Comparison of ENCODE assay signal across 8 cellular contexts in the genomic region with DNA sequence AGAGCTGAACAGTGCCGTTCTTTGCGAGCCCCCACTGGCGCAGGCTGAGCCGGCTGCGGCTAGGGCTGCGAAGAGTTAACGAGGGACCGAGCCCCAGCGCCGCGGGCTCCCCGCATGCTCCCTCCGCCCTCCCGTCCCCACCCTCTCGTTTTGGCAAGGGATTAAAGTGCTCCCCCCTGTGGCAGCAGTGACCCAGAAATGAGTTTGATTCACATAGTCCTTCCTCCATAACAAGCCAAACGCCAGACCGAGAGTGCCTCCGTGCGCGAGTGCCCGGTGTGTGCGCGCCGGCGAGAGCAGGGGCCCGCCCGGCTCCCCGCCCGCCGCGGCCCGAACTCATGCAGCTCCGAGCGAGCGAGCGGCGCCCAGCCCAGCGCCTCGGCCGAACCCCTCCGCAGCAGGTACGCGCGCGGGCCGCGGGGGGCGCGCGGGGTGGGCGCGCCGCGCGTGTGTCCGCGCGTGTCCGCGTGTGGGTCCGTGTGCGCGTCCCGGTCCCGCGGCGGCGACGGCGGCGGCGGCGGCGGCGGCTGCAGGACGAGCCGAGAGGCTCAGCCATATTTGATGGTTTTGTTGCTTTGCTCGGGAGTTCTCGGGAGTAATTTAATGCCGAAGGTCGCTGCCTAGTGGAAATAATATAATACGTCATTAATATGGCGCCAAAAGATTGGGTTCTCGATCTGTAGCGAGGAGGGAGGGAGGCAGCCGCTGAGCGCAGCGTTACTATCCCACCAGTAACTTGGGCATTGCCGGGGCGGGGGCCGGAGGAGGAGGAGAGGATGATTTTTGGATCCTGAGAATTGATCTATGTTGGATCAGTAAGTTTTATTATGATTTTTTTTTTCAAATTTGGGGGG. TPM values are rescaled to one million over a fixed set of nuclear protein-coding genes. Genes with fewer than 3 reads are reported as not detected.
DNase-seq lines count a peak whose midpoint lies in the region; ATAC-seq and TF ChIP-seq lines count a peak whose summit lies in the region.

JADE1 (plus strand) TSS at position 224 of the 854 bp plus-strand sequence. CDS start 22,059 bp downstream, outside the sequence.

- ATAC-seq in HG03196 (IDR thresholded peaks at IDR 0.05; ENCODE audit: unreplicated experiment), result peak; percentile 46
- peak; percentile 69 for ATAC-seq in activated B cell treated with CpG ODN at 0.5 μM for 24 hours (ENCODE audit: low read depth)

- peaks cover 15% of the 10 kb centered on the region for H3K4me1 Mint-ChIP-seq in activated B cell treated with CpG ODN at 0.5 μM for 24 hours

- H3K4me3 Mint-ChIP-seq in activated B cell treated with CpG ODN at 0.5 μM for 24 hours, result peak within 1 kb of the TSS; percentile 97

- peak; percentile 49 for TF ChIP-seq CTCF in AG09319 (IDR thresholded peaks at IDR 0.05; ENCODE audit: low read depth, low read length)
- TF ChIP-seq CTCF in activated B cell treated with CpG ODN at 0.5 μM for 24 hours (IDR thresholded peaks at IDR 0.05), result no peak

- no peaks in the 10 kb centered on the region for H3K27me3 Mint-ChIP-seq in activated B cell treated with CpG ODN at 0.5 μM for 24 hours

- CTCF ChIA-PET in activated B cell treated with CpG ODN at 0.5 μM for 24 hours (lab: Charles Lee), result interaction anchor here (0.6 to 0.8 kb wide), 3 partner anchors 21 to 355 kb away, joined by 3 read pairs; partner anchors contain the start of gene SCLT1

- peak within 1 kb of the TSS; percentile 92 for H3K27ac ChIP-seq in caudate nucleus (ENCODE audit: low read depth, low read length)

- POLR2A ChIA-PET in activated B cell treated with CpG ODN at 0.5 μM for 24 hours (lab: Charles Lee), result interaction anchor here (0.6 to 1.5 kb wide), 16 partner anchors 11 to 973 kb away, joined by 3 to 14 read pairs (median 5); partner anchors contain the start of genes ABHD18, MFSD8 and SCLT1

- H3K9me3 Mint-ChIP-seq in activated B cell treated with CpG ODN at 0.5 μM for 24 hours, result no peaks in the 10 kb centered on the region

- peak; percentile 78 for TF ChIP-seq POLR2A in GM18951 (IDR thresholded peaks at IDR 0.05; ENCODE audit: extremely low read depth, insufficient read depth, insufficient read length)

- H3K36me3 Mint-ChIP-seq in activated B cell treated with CpG ODN at 0.5 μM for 24 hours (ENCODE audit: low read depth), result peaks cover 9% of the 10 kb centered on the region

- peak within 1 kb of the TSS; percentile 98 for H3K27ac Mint-ChIP-seq in activated B cell treated with CpG ODN at 0.5 μM for 24 hours

- peak; percentile 88 for DNase-seq in AG09319 (ENCODE audit: extremely low read depth, low read depth)
- DNase-seq in NCI-H226, result peak; percentile 87
- peak; percentile 79 for DNase-seq in activated B cell treated with CpG ODN at 0.5 μM for 24 hours
- peak; percentile 24 to 96 (median 84) for DNase-seq in caudate nucleus (lab: John Stamatoyannopoulos, UW)
- peak; percentile 90 for DNase-seq in inferior parietal cortex (ENCODE audit: extremely low spot score)
- peak; percentile 84 to 87 for DNase-seq in stimulated activated CD4-positive, alpha-beta T cell treated with anti-CD3 and anti-CD28 coated beads, Interleukin-12 subunit alpha, Interleukin-12 subunit beta, amount 100 ng/mL, for 24 hours (ENCODE audit: low read depth in 2 of 2)

- in situ Hi-C loops in GM18951 (cut with MboI; ENCODE audit: low sequenced_read_pairs, unreplicated experiment), result no loop called here

- intact Hi-C loops in activated B cell treated with CpG ODN at 0.5 μM for 24 hours (cut with micrococcal nuclease), result loop anchor here (1.0 to 5.0 kb wide), 9 partner anchors 27 to 929 kb away; partner anchors contain the start of genes LARP1B and PLK4

RNA-seq across cellular contexts. Expression of gene JADE1, which starts in this region (rescaled TPM):
- 26.2 and 29.2 TPM in 2 replicates for total RNA-seq in activated B cell treated with CpG ODN at 0.5 μM for 24 hours

Comparison
In these comparisons a context has a peak if more than half of its experiments do, and no peak if none do; other contexts are left out.
1. Peak in every context shown above with its lines: DNase-seq, ATAC-seq and H3K27ac ChIP-seq.